24 cellular contexts compared by ENCODE assay signal in the genomic region with DNA sequence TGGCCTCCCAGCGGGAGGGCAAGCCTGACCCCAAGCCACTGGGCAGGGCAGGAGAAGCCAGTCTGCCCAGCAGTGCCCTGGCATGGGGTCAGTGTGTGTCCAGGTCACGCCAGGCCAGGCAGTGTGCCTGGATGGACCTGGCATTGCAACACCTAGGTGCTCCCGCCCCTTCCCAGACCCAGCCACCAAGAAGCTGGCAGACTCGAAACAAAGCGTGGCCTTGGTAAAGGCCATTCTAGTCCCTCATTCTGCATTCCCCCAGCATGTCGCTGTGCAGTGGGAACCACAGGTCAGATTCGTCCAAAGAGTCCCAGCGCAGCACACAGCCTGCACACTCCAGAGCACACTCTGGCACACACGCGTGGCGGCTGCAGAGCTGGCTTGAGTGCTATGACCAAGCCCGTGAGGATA. TPM values are rescaled to one million over a fixed set of nuclear protein-coding genes. Genes with fewer than 3 reads are reported as not detected.
DNase-seq lines count a peak whose midpoint lies in the region; ATAC-seq and TF ChIP-seq lines count a peak whose summit lies in the region.
"Had no signal": no experiment of that assay in that cellular context is flagged by ENCODE, and none has a peak within 500 bp of the region (broad histone marks: within the 10 kb centered on the region; RNA-seq: fewer than 3 reads in every experiment).

No MANE protein-coding gene starts in this region.

- ATAC-seq in GM21529 (IDR thresholded peaks at IDR 0.05; ENCODE audit: unreplicated experiment) (no peak), GM19395 (IDR thresholded peaks at IDR 0.05; ENCODE audit: unreplicated experiment) (no peak), foreskin keratinocyte (no peak)
- ATAC-seq: activated T-cell treated with anti-CD3 and anti-CD28 coated beads, Interleukin-2, amount 50 U/mL, for 72 hours; naive thymus-derived CD8-positive, alpha-beta T cell had no signal

- H3K4me1 ChIP-seq in thyroid gland, result peaks cover 34 to 39% of the 10 kb centered on the region in 2 donors
- no peaks in the 10 kb centered on the region for H3K4me1 ChIP-seq in foreskin keratinocyte
- H3K4me1 ChIP-seq: uterus had no signal

- H3K9me3 ChIP-seq in thyroid gland, result no peaks in the 10 kb centered on the region
- H3K9me3 ChIP-seq: esophagus muscularis mucosa, uterus had no signal

- peaks cover 27 to 34% of the 10 kb centered on the region in 2 donors for H3K36me3 ChIP-seq in thyroid gland
- H3K36me3 ChIP-seq: uterus had no signal

- intact Hi-C loops in head of caudate nucleus (cut with DNase I) (no loop called here), thyroid gland (cut with DNase I) (no loop called here)

- no peak for TF ChIP-seq POLR2A in thyroid gland (IDR thresholded peaks at IDR 0.05)

- H3K27ac ChIP-seq in thyroid gland (peak overlapping the region; percentile 35 to 85 (median 84)), foreskin keratinocyte (no peak overlapping the region)
- H3K27ac ChIP-seq: esophagus muscularis mucosa, GM23248, KMS-11, uterus had no signal

- H3K4me3 ChIP-seq in thyroid gland (replicated peaks in 1 of 3), result no peak overlapping the region
- H3K4me3 ChIP-seq: esophagus muscularis mucosa, GM23248, uterus had no signal

- DNase-seq in activated CD8-positive, alpha-beta memory T cell treated with anti-CD3 and anti-CD28 coated beads, Interleukin-2, amount 50 U/mL, for 48 hours, result peak; percentile 28
- no peak for DNase-seq in activated CD8-positive, alpha-beta memory T cell treated with anti-CD3 and anti-CD28 coated beads, Interleukin-2, amount 50 U/mL, for 4 hours
- DNase-seq in head of caudate nucleus (peak in 26 of 42 donors; percentile 3 to 47 (median 16)), midbrain (lab: John Stamatoyannopoulos, UW) (peak; percentile 19), thyroid gland (peak in 1 of 2 donors; percentile 15), foreskin keratinocyte (no peak)
- DNase-seq: 8988T; activated CD4-positive, alpha-beta T cell treated with anti-CD3 and anti-CD28 coated beads for 4 hours; activated naive CD4-positive, alpha-beta T cell treated with anti-CD3 and anti-CD28 coated beads, Interleukin-2, amount 50 U/mL, for 16 hours; activated T-cell treated with anti-CD3 and anti-CD28 coated beads, Interleukin-2, amount 50 U/mL, for 72 hours; cortex of kidney; foreskin melanocyte; GM23248; hippocampal formation; naive thymus-derived CD8-positive, alpha-beta T cell; NCI-H1436; NCI-H82; occipital lobe; stimulated activated CD4-positive, alpha-beta T cell treated with anti-CD3 and anti-CD28 coated beads, Interleukin-2, amount 100 ng/mL, for 48 hours; uterus had no signal

- TF ChIP-seq CTCF in thyroid gland (IDR thresholded peaks at IDR 0.05) (no peak), foreskin keratinocyte (conservative IDR thresholded peaks at IDR 0.05) (no peak)

- 90 to 91% methylated on average over 7 to 12 of the region's 12 CpGs for WGBS in thyroid gland, 2 donors

- H3K27me3 ChIP-seq in thyroid gland (no peaks in the 10 kb centered on the region), foreskin keratinocyte (no peaks in the 10 kb centered on the region)
- H3K27me3 ChIP-seq: esophagus muscularis mucosa, uterus had no signal

RNA-seq across cellular contexts. Expression of gene APMAP, which starts 19.3 kb away (rescaled TPM):
- total RNA-seq in thyroid gland (100 to 1,000 TPM; 171 to 205 (median 186) TPM), foreskin keratinocyte (67.8 and 70.8 TPM in 2 replicates)
- 62.4 and 67.2 TPM in 2 replicates for polyA plus RNA-seq in foreskin keratinocyte

RNA-seq across cellular contexts. Expression of gene ACSS1, which starts 46.1 kb away (rescaled TPM):
- total RNA-seq in thyroid gland (10 to 100 TPM; 45.8 to 57.4 (median 52.1) TPM), foreskin keratinocyte (4.6 and 4.7 TPM in 2 replicates)
- polyA plus RNA-seq in foreskin keratinocyte, result 4.0 and 4.1 TPM in 2 replicates

Comparison
In these comparisons a context has a peak if more than half of its experiments do, and no peak if none do; other contexts are left out.
1. DNase-seq: peak in activated CD8-positive, alpha-beta memory T cell treated with anti-CD3 and anti-CD28 coated beads, Interleukin-2, amount 50 U/mL, for 48 hours (single experiment), head of caudate nucleus (26 of 42) and midbrain (single experiment); none in activated CD8-positive, alpha-beta memory T cell treated with anti-CD3 and anti-CD28 coated beads, Interleukin-2, amount 50 U/mL, for 4 hours (single experiment) and foreskin keratinocyte (0 of 2).